28 cellular contexts compared by ENCODE assay signal in genomic region chr17:78834571-78834970, GRCh38.
"Had no signal": no experiment of that assay in that cellular context is flagged by ENCODE, and none has a peak within 500 bp of the region (broad histone marks: within the 10 kb centered on the region; RNA-seq: fewer than 3 reads in every experiment).

No MANE protein-coding gene starts in this region.

- H3K4me3 Mint-ChIP-seq: activated CD4-positive, alpha-beta memory T cell treated with anti-CD3 and anti-CD28 coated beads, Interleukin-2, amount 10 ng/mL, durations not matched to agents 7 days and 5 days; activated CD4-positive, alpha-beta T cell treated with anti-CD3 and anti-CD28 coated beads, Interleukin-2, amount 10 ng/mL, durations not matched to agents 7 days and 5 days; activated naive CD4-positive, alpha-beta T cell treated with anti-CD3 and anti-CD28 coated beads, Interleukin-2, amount 50 U/mL, for 24 hours; activated naive CD8-positive, alpha-beta T cell treated with anti-CD3 and anti-CD28 coated beads for 36 hours; activated naive CD8-positive, alpha-beta T cell treated with anti-CD3 and anti-CD28 coated beads, Interleukin-2, amount 50 U/mL, for 24 hours; activated T-cell treated with anti-CD3 and anti-CD28 coated beads, Interleukin-2, amount 50 U/mL, for 24 hours; activated T-cell treated with anti-CD3 and anti-CD28 coated beads, Interleukin-2, amount 50 U/mL, for 72 hours; dendritic cell treated with granulocyte-macrophage colony-stimulating factor and Interleukin-4, amounts not matched to agents 40 ng/mL and 50 ng/mL, for 4 days; endodermal cell had no signal

- ATAC-seq: activated naive CD8-positive, alpha-beta T cell treated with anti-CD3 and anti-CD28 coated beads, Interleukin-2, amount 50 U/mL, for 24 hours; activated T-cell treated with anti-CD3 and anti-CD28 coated beads, Interleukin-2, amount 50 U/mL, for 72 hours; body of pancreas; esophagus mucosa had no signal

- H3K27me3 ChIP-seq: adrenal gland, body of pancreas, colonic mucosa, dorsolateral prefrontal cortex had no signal

- H3K9me3 ChIP-seq: adrenal gland, body of pancreas, colonic mucosa had no signal

- FAIRE-seq: frontal cortex had no signal

- H3K9me3 Mint-ChIP-seq: activated CD4-positive, alpha-beta memory T cell treated with anti-CD3 and anti-CD28 coated beads, Interleukin-2, amount 10 ng/mL, durations not matched to agents 7 days and 5 days; activated CD4-positive, alpha-beta T cell treated with anti-CD3 and anti-CD28 coated beads, Interleukin-2, amount 10 ng/mL, durations not matched to agents 7 days and 5 days; activated naive CD4-positive, alpha-beta T cell treated with anti-CD3 and anti-CD28 coated beads, Interleukin-2, amount 50 U/mL, for 24 hours; activated naive CD8-positive, alpha-beta T cell treated with anti-CD3 and anti-CD28 coated beads for 36 hours; activated naive CD8-positive, alpha-beta T cell treated with anti-CD3 and anti-CD28 coated beads, Interleukin-2, amount 50 U/mL, for 24 hours; activated T-cell treated with anti-CD3 and anti-CD28 coated beads, Interleukin-2, amount 50 U/mL, for 24 hours; activated T-cell treated with anti-CD3 and anti-CD28 coated beads, Interleukin-2, amount 50 U/mL, for 72 hours; dendritic cell treated with granulocyte-macrophage colony-stimulating factor and Interleukin-4, amounts not matched to agents 40 ng/mL and 50 ng/mL, for 4 days; endodermal cell had no signal

- H3K27ac ChIP-seq: adrenal gland, body of pancreas, colonic mucosa, dorsolateral prefrontal cortex had no signal

- H3K4me3 ChIP-seq: adrenal gland, body of pancreas, colonic mucosa, dorsolateral prefrontal cortex had no signal

- H3K27ac Mint-ChIP-seq: activated CD4-positive, alpha-beta memory T cell treated with anti-CD3 and anti-CD28 coated beads, Interleukin-2, amount 10 ng/mL, durations not matched to agents 7 days and 5 days; activated CD4-positive, alpha-beta T cell treated with anti-CD3 and anti-CD28 coated beads, Interleukin-2, amount 10 ng/mL, durations not matched to agents 7 days and 5 days; activated naive CD4-positive, alpha-beta T cell treated with anti-CD3 and anti-CD28 coated beads, Interleukin-2, amount 50 U/mL, for 24 hours; activated naive CD8-positive, alpha-beta T cell treated with anti-CD3 and anti-CD28 coated beads for 36 hours; activated naive CD8-positive, alpha-beta T cell treated with anti-CD3 and anti-CD28 coated beads, Interleukin-2, amount 50 U/mL, for 24 hours; activated T-cell treated with anti-CD3 and anti-CD28 coated beads, Interleukin-2, amount 50 U/mL, for 24 hours; activated T-cell treated with anti-CD3 and anti-CD28 coated beads, Interleukin-2, amount 50 U/mL, for 72 hours; dendritic cell treated with granulocyte-macrophage colony-stimulating factor and Interleukin-4, amounts not matched to agents 40 ng/mL and 50 ng/mL, for 4 days; endodermal cell had no signal

- DNase-seq: activated CD4-positive, alpha-beta memory T cell treated with anti-CD3 and anti-CD28 coated beads, Interleukin-2, amount 10 ng/mL, durations not matched to agents 7 days and 5 days; activated CD4-positive, alpha-beta T cell treated with anti-CD3 and anti-CD28 coated beads for 1 hour; activated CD4-positive, alpha-beta T cell treated with anti-CD3 and anti-CD28 coated beads for 4 hours; activated CD4-positive, alpha-beta T cell treated with anti-CD3 and anti-CD28 coated beads, Interleukin-2, amount 10 ng/mL, durations not matched to agents 7 days and 5 days; activated CD4-positive, alpha-beta T cell treated with anti-CD3 and anti-CD28 coated beads, Interleukin-2, amount 50 U/mL, for 4 hours; activated CD8-positive, alpha-beta memory T cell treated with anti-CD3 and anti-CD28 coated beads, Interleukin-2, amount 50 U/mL, for 48 hours; activated gamma-delta T cell; activated naive CD4-positive, alpha-beta T cell; activated naive CD8-positive, alpha-beta T cell treated with anti-CD3 and anti-CD28 coated beads for 36 hours; activated naive CD8-positive, alpha-beta T cell treated with anti-CD3 and anti-CD28 coated beads, Interleukin-2, amount 50 U/mL, for 24 hours; activated T-cell treated with anti-CD3 and anti-CD28 coated beads for 4 hours; activated T-cell treated with anti-CD3 and anti-CD28 coated beads, Interleukin-2, amount 50 U/mL, for 24 hours; activated T-cell treated with anti-CD3 and anti-CD28 coated beads, Interleukin-2, amount 50 U/mL, for 72 hours; adrenal gland; amygdala; body of pancreas; caudate nucleus; colonic mucosa; dorsolateral prefrontal cortex; effector memory CD4-positive, alpha-beta T cell; endodermal cell; foreskin fibroblast; head of caudate nucleus; T-helper 2 cell had no signal

- H3K27me3 Mint-ChIP-seq: activated CD4-positive, alpha-beta memory T cell treated with anti-CD3 and anti-CD28 coated beads, Interleukin-2, amount 10 ng/mL, durations not matched to agents 7 days and 5 days; activated CD4-positive, alpha-beta T cell treated with anti-CD3 and anti-CD28 coated beads, Interleukin-2, amount 10 ng/mL, durations not matched to agents 7 days and 5 days; activated naive CD4-positive, alpha-beta T cell treated with anti-CD3 and anti-CD28 coated beads, Interleukin-2, amount 50 U/mL, for 24 hours; activated naive CD8-positive, alpha-beta T cell treated with anti-CD3 and anti-CD28 coated beads for 36 hours; activated naive CD8-positive, alpha-beta T cell treated with anti-CD3 and anti-CD28 coated beads, Interleukin-2, amount 50 U/mL, for 24 hours; activated T-cell treated with anti-CD3 and anti-CD28 coated beads, Interleukin-2, amount 50 U/mL, for 24 hours; dendritic cell treated with granulocyte-macrophage colony-stimulating factor and Interleukin-4, amounts not matched to agents 40 ng/mL and 50 ng/mL, for 4 days had no signal
